In genomic region chr5:88827997-88828396, GRCh38 we compare ENCODE assay signal across 8 cellular contexts. TPM values are rescaled to one million over a fixed set of nuclear protein-coding genes. Genes with fewer than 3 reads are reported as not detected.
DNase-seq lines count a peak whose midpoint lies in the region; ATAC-seq and TF ChIP-seq lines count a peak whose summit lies in the region.

No MANE protein-coding gene starts in this region.

- H3K36me3 Mint-ChIP-seq in dendritic cell treated with granulocyte-macrophage colony-stimulating factor and Interleukin-4, amounts not matched to agents 40 ng/mL and 50 ng/mL, for 4 days (ENCODE audit: low read depth) = peaks cover 8% of the 10 kb centered on the region
- H3K36me3 Mint-ChIP-seq in stimulated activated effector memory CD8-positive, alpha-beta T cell treated with anti-CD3 and anti-CD28 coated beads, Interleukin-12 subunit alpha, Interleukin-12 subunit beta, amount 100 ng/mL, for 72 hours = no peaks in the 10 kb centered on the region

- H4K20me1 ChIP-seq in GM23248 (ENCODE audit: insufficient read depth) (no peaks in the 10 kb centered on the region), OCI-LY3 (ENCODE audit: insufficient read depth, low read length) (no peaks in the 10 kb centered on the region)

- no peaks in the 10 kb centered on the region for H3K27me3 Mint-ChIP-seq in dendritic cell treated with granulocyte-macrophage colony-stimulating factor and Interleukin-4, amounts not matched to agents 40 ng/mL and 50 ng/mL, for 4 days

- H3K4me3 ChIP-seq in GM23248 (peak overlapping the region; percentile 37), OCI-LY3 (ENCODE audit: low read length) (peak overlapping the region; percentile 57), spleen (peak overlapping the region in 2 of 8 donors; percentile 2 to 57)

- H3K27ac ChIP-seq in GM23248 (peak overlapping the region; percentile 85), OCI-LY3 (ENCODE audit: low read length) (peak overlapping the region; percentile 98), spleen (peak overlapping the region; percentile 64 to 91 (median 84))

- intact Hi-C loops in dendritic cell treated with granulocyte-macrophage colony-stimulating factor and Interleukin-4, amounts not matched to agents 40 ng/mL and 50 ng/mL, for 4 days (cut with micrococcal nuclease) = loop anchor here (2.0 to 10.0 kb wide), 4 partner anchors 17 to 96 kb away; partner anchors contain the start of gene MEF2C
- intact Hi-C loops in spleen (cut with DNase I; ENCODE audit: low total_unique reads) = loop anchor here (10.0 kb wide), 1 partner anchor 57 kb away; the partner anchor contains the start of gene MEF2C

- H3K9me3 Mint-ChIP-seq in dendritic cell treated with granulocyte-macrophage colony-stimulating factor and Interleukin-4, amounts not matched to agents 40 ng/mL and 50 ng/mL, for 4 days = no peaks in the 10 kb centered on the region
- H3K9me3 Mint-ChIP-seq in stimulated activated effector memory CD8-positive, alpha-beta T cell treated with anti-CD3 and anti-CD28 coated beads, Interleukin-12 subunit alpha, Interleukin-12 subunit beta, amount 100 ng/mL, for 72 hours = peaks cover 3% of the 10 kb centered on the region

- WGBS in GM23248 (ENCODE audit: low coverage in 1 of 2, low lambda C conversion rate in 2 of 2, missing lambda C conversion rate in 2 of 2), 2 experiments = 35 to 43% methylated on average over 1 of the region's 1 CpG
- 18 to 37% (median 30%) methylated on average over 1 of the region's 1 CpG for WGBS in spleen, 5 donors

- peak overlapping the region; percentile 64 for H3K9ac ChIP-seq in GM23248
- H3K9ac ChIP-seq in OCI-LY3 (ENCODE audit: low read length) = peak overlapping the region; percentile 69

- H2AFZ ChIP-seq in GM23248 = peak overlapping the region; percentile 86
- H2AFZ ChIP-seq in OCI-LY3 (ENCODE audit: low read depth, low read length) = no peak overlapping the region

- no peaks in the 10 kb centered on the region for H3K9me2 ChIP-seq in GM23248 (ENCODE audit: insufficient read depth)

- H3K27me3 ChIP-seq in GM23248 (replicated peaks; ENCODE audit: insufficient read depth) (no peaks in the 10 kb centered on the region), OCI-LY3 (ENCODE audit: low read depth, low read length) (no peaks in the 10 kb centered on the region), spleen (replicated peaks in 1 of 7) (no peaks in the 10 kb centered on the region)

- H3K4me2 ChIP-seq in GM23248 (ENCODE audit: unreplicated experiment) = peak overlapping the region; percentile 68
- H3K4me2 ChIP-seq in OCI-LY3 (ENCODE audit: low read length) = peak overlapping the region; percentile 85

- in situ Hi-C loops in GM23248 (cut with MboI) = no loop called here

- TF ChIP-seq CTCF in OCI-LY3 (IDR thresholded peaks at IDR 0.05; ENCODE audit: low read depth, low read length) (no peak), spleen (IDR thresholded peaks at IDR 0.05 in 8 of 11, conservative IDR thresholded peaks at IDR 0.05 in 3 of 11) (no peak)

- H3K9me3 ChIP-seq in GM23248 (ENCODE audit: low read depth) = no peaks in the 10 kb centered on the region
- H3K9me3 ChIP-seq in OCI-LY3 (ENCODE audit: insufficient read depth, low read length) = no peaks in the 10 kb centered on the region
- no peaks in the 10 kb centered on the region for H3K9me3 ChIP-seq in spleen

- peak overlapping the region; percentile 87 for H3K27ac Mint-ChIP-seq in dendritic cell treated with granulocyte-macrophage colony-stimulating factor and Interleukin-4, amounts not matched to agents 40 ng/mL and 50 ng/mL, for 4 days
- H3K27ac Mint-ChIP-seq in stimulated activated effector memory CD8-positive, alpha-beta T cell treated with anti-CD3 and anti-CD28 coated beads, Interleukin-12 subunit alpha, Interleukin-12 subunit beta, amount 100 ng/mL, for 72 hours = no peak overlapping the region

- peaks cover 53% of the 10 kb centered on the region for H3K4me1 Mint-ChIP-seq in dendritic cell treated with granulocyte-macrophage colony-stimulating factor and Interleukin-4, amounts not matched to agents 40 ng/mL and 50 ng/mL, for 4 days (ENCODE audit: low read depth)
- no peaks in the 10 kb centered on the region for H3K4me1 Mint-ChIP-seq in stimulated activated effector memory CD8-positive, alpha-beta T cell treated with anti-CD3 and anti-CD28 coated beads, Interleukin-12 subunit alpha, Interleukin-12 subunit beta, amount 100 ng/mL, for 72 hours

- no peak overlapping the region for H3K4me3 Mint-ChIP-seq in dendritic cell treated with granulocyte-macrophage colony-stimulating factor and Interleukin-4, amounts not matched to agents 40 ng/mL and 50 ng/mL, for 4 days
- H3K4me3 Mint-ChIP-seq in stimulated activated effector memory CD8-positive, alpha-beta T cell treated with anti-CD3 and anti-CD28 coated beads, Interleukin-12 subunit alpha, Interleukin-12 subunit beta, amount 100 ng/mL, for 72 hours = no peak overlapping the region

- H3K36me3 ChIP-seq in GM23248 (ENCODE audit: low read depth) (no peaks in the 10 kb centered on the region), OCI-LY3 (replicated peaks; ENCODE audit: low read depth, low read length) (peaks cover 12% of the 10 kb centered on the region), spleen (peaks cover 0 to 4% (median 0%) of the 10 kb centered on the region in 6 donors)

- peaks cover 34% of the 10 kb centered on the region for H3F3A ChIP-seq in GM23248 (ENCODE audit: insufficient read depth)

- ATAC-seq in stimulated activated effector memory CD8-positive, alpha-beta T cell treated with anti-CD3 and anti-CD28 coated beads, Interleukin-12 subunit alpha, Interleukin-12 subunit beta, amount 100 ng/mL, for 72 hours = no peak

- H3K79me2 ChIP-seq in GM23248 (ENCODE audit: insufficient read depth) (no peaks in the 10 kb centered on the region), OCI-LY3 (ENCODE audit: low read length) (peaks cover 82% of the 10 kb centered on the region)

- H3K4me1 ChIP-seq in GM23248 (ENCODE audit: insufficient read depth) = peaks cover 55% of the 10 kb centered on the region
- H3K4me1 ChIP-seq in OCI-LY3 (ENCODE audit: low read length) = peaks cover 92% of the 10 kb centered on the region
- H3K4me1 ChIP-seq in spleen = peaks cover 35 to 100% (median 93%) of the 10 kb centered on the region in 6 donors

- no peak for TF ChIP-seq POLR2A in spleen (IDR thresholded peaks at IDR 0.05)

- peak; percentile 26 for DNase-seq in GM23248
- DNase-seq in spleen = no peak
- DNase-seq in NCI-H2107 (lab: John Stamatoyannopoulos, UW) = no peak
- no peak for DNase-seq in GDM1 (lab: John Stamatoyannopoulos, UW)
- no peak for DNase-seq in stimulated activated effector memory CD8-positive, alpha-beta T cell treated with anti-CD3 and anti-CD28 coated beads, Interleukin-12 subunit alpha, Interleukin-12 subunit beta, amount 100 ng/mL, for 72 hours (ENCODE audit: low spot score in 2 of 2)
- no peak for DNase-seq in NOMO-1 treated with DMSO at 0.1 percent for 48 hours (lab: John Stamatoyannopoulos, UW; ENCODE audit: unreplicated experiment)

RNA-seq across cellular contexts. Expression of gene MEF2C, which starts 55.0 kb away (rescaled TPM):
- 3.4 TPM in 2 replicates for total RNA-seq in GM23248 (2014; rRNA removed; shearing (Covaris generic))
- polyA plus RNA-seq in GM23248 (2016; fragmentation: Nextera tagmentation; extraction: Ambion mirVana) = 3.2 and 4.5 TPM in 2 replicates
- total RNA-seq in spleen = 100 to 1,000 TPM in 6 of 7 donors, 10 to 100 TPM in 1; 94.4 to 153 (median 129) TPM
- 10 to 100 TPM; 19.3 to 24.6 (median 24.3) TPM for polyA plus RNA-seq in spleen

Comparison
In these comparisons a context has a peak if more than half of its experiments do, and no peak if none do; other contexts are left out.
1. RNA of gene MEF2C, which starts 55.0 kb away (total RNA-seq): 94.4 to 153 TPM in spleen; 3.4 TPM in GM23248; every median in the first group is over 10 times any median in the second.
2. Peak in every context shown above with its lines, with median percentiles within 50 percentile points of each other: H3K27ac ChIP-seq.